9 cellular contexts compared by ENCODE assay signal in genomic region chr18:75455249-75456183, GRCh38. TPM values are rescaled to one million over a fixed set of nuclear protein-coding genes. Genes with fewer than 3 reads are reported as not detected.
DNase-seq lines count a peak whose midpoint lies in the region; ATAC-seq, FAIRE-seq and TF ChIP-seq lines count a peak whose summit lies in the region.
"Had no signal": no experiment of that assay in that cellular context is flagged by ENCODE, and none has a peak within 500 bp of the region (broad histone marks: within the 10 kb centered on the region; RNA-seq: fewer than 3 reads in every experiment).

No MANE protein-coding gene starts in this region.

- H3K36me3 Mint-ChIP-seq in activated naive CD4-positive, alpha-beta T cell treated with anti-CD3 and anti-CD28 coated beads for 36 hours (ENCODE audit: low read depth): peaks cover 2% of the 10 kb centered on the region
- H3K36me3 Mint-ChIP-seq in mesothelial cell of epicardium: peaks cover 25% of the 10 kb centered on the region

- dilution Hi-C loops in endothelial cell of umbilical vein (cut with MboI; ENCODE audit: extremely low pct_ligation_motif_present, low sequenced_read_pairs): no loop called here

- H3K27me3 ChIP-seq in endothelial cell of umbilical vein (ENCODE audit: control insufficient read depth in 2 of 2, insufficient read depth in 2 of 2, low read length in 2 of 2): peaks cover 1 to 4% of the 10 kb centered on the region in 2 experiments

- H4K20me1 ChIP-seq in endothelial cell of umbilical vein (replicated peaks; ENCODE audit: control insufficient read depth, extremely low read depth, insufficient read depth, low read length): no peaks in the 10 kb centered on the region

- TF ChIP-seq POLR2A in endothelial cell of umbilical vein (IDR thresholded peaks at IDR 0.05; ENCODE audit: low read depth, low read length): no peak

- POLR2A ChIA-PET in endothelial cell of umbilical vein (lab: Charles Lee): no interaction called here

- peaks cover 6% of the 10 kb centered on the region for H3K4me1 Mint-ChIP-seq in activated naive CD4-positive, alpha-beta T cell treated with anti-CD3 and anti-CD28 coated beads for 36 hours (ENCODE audit: low read depth)
- H3K4me1 Mint-ChIP-seq in mesothelial cell of epicardium: peaks cover 33% of the 10 kb centered on the region

- peak overlapping the region; percentile 62 for H3K4me3 Mint-ChIP-seq in activated naive CD4-positive, alpha-beta T cell treated with anti-CD3 and anti-CD28 coated beads for 36 hours
- H3K4me3 Mint-ChIP-seq in mesothelial cell of epicardium: peak overlapping the region; percentile 64

- FAIRE-seq in endothelial cell of umbilical vein (lab: Jason Lieb, UNC): peak; percentile 47

- no TSS peak for BruUV-seq in endothelial cell of umbilical vein (replicated peaks; lab: Mats Ljungman, UMichigan)

- no peak for ATAC-seq in GM18907 (IDR thresholded peaks at IDR 0.05; ENCODE audit: unreplicated experiment)
- no peak for ATAC-seq in GM19328 (IDR thresholded peaks at IDR 0.05; ENCODE audit: unreplicated experiment)

- H3K4me2 ChIP-seq in endothelial cell of umbilical vein (ENCODE audit: insufficient read depth, low read length): peak overlapping the region; percentile 85

- H3K9me3 Mint-ChIP-seq in activated naive CD4-positive, alpha-beta T cell treated with anti-CD3 and anti-CD28 coated beads for 36 hours: peaks cover 8% of the 10 kb centered on the region
- peaks cover 24% of the 10 kb centered on the region for H3K9me3 Mint-ChIP-seq in mesothelial cell of epicardium

- no peak overlapping the region for H3K27ac ChIP-seq in endothelial cell of umbilical vein (ENCODE audit: insufficient read depth, low read depth, low read length)
- peak overlapping the region; percentile 83 for H3K27ac ChIP-seq in urinary bladder (ENCODE audit: low read depth)

- peaks cover 26% of the 10 kb centered on the region for H3K27me3 Mint-ChIP-seq in activated naive CD4-positive, alpha-beta T cell treated with anti-CD3 and anti-CD28 coated beads for 36 hours (ENCODE audit: low read depth)
- no peaks in the 10 kb centered on the region for H3K27me3 Mint-ChIP-seq in mesothelial cell of epicardium (ENCODE audit: low read depth)

- no peak for DNase-seq in activated naive CD4-positive, alpha-beta T cell treated with anti-CD3 and anti-CD28 coated beads for 36 hours
- DNase-seq in activated naive CD4-positive, alpha-beta T cell (lab: John Stamatoyannopoulos, UW): no peak
- DNase-seq in endothelial cell of umbilical vein (ENCODE audit: low read depth, low spot score) (peak; percentile 6), mesothelial cell of epicardium (ENCODE audit: low spot score in 2 of 2, unreplicated experiment in 2 of 2) (peak; percentile 37 to 63), HuH-7.5 (ENCODE audit: low spot score) (no peak)
- DNase-seq: naive B cell had no signal

- H3K9ac ChIP-seq in endothelial cell of umbilical vein (replicated peaks; ENCODE audit: extremely low read depth, insufficient read depth, low read length): no peak overlapping the region

- 6% methylated on average over 84 of the region's 84 CpGs for WGBS in urinary bladder

- H3K36me3 ChIP-seq in endothelial cell of umbilical vein (ENCODE audit: control insufficient read depth in 2 of 2, extremely low read depth in 1 of 2, insufficient read depth in 2 of 2, low read length in 2 of 2): no peaks in the 10 kb centered on the region
- no peaks in the 10 kb centered on the region for H3K36me3 ChIP-seq in urinary bladder (ENCODE audit: insufficient read depth)

- CTCF ChIA-PET in activated naive CD4-positive, alpha-beta T cell treated with anti-CD3 and anti-CD28 coated beads for 36 hours (lab: Charles Lee): no interaction called here
- CTCF ChIA-PET in endothelial cell of umbilical vein (lab: Charles Lee): no interaction called here

- H3K4me1 ChIP-seq in endothelial cell of umbilical vein (ENCODE audit: control insufficient read depth, extremely low read depth, insufficient read depth, low read length): peaks cover 3% of the 10 kb centered on the region
- peaks cover 2% of the 10 kb centered on the region for H3K4me1 ChIP-seq in urinary bladder (ENCODE audit: insufficient read depth)

- peak overlapping the region; percentile 13 to 56 (median 25) for H3K4me3 ChIP-seq in endothelial cell of umbilical vein (replicated peaks in 1 of 3; ENCODE audit: insufficient read depth in 1 of 3, low read depth in 1 of 3, low read length in 3 of 3)
- H3K4me3 ChIP-seq in urinary bladder (ENCODE audit: low read depth, low read length): peak overlapping the region; percentile 60

- no peaks in the 10 kb centered on the region for H3K9me1 ChIP-seq in endothelial cell of umbilical vein (replicated peaks; ENCODE audit: control insufficient read depth, extremely low read depth, insufficient read depth, low read length)

- peak overlapping the region; percentile 62 for H2AFZ ChIP-seq in endothelial cell of umbilical vein (ENCODE audit: low read depth, low read length)

- intact Hi-C loops in activated naive CD4-positive, alpha-beta T cell treated with anti-CD3 and anti-CD28 coated beads for 36 hours (cut with micrococcal nuclease): no loop called here
- intact Hi-C loops in endothelial cell of umbilical vein (cut with micrococcal nuclease): loop anchor here (5.0 kb wide), 1 partner anchor 248 kb away; the partner anchor contains the start of gene PTGR3

- no peak overlapping the region for H3K27ac Mint-ChIP-seq in activated naive CD4-positive, alpha-beta T cell treated with anti-CD3 and anti-CD28 coated beads for 36 hours
- peak overlapping the region; percentile 99 for H3K27ac Mint-ChIP-seq in mesothelial cell of epicardium
- H3K27ac Mint-ChIP-seq: naive B cell had no signal

- no peak for TF ChIP-seq CTCF in endothelial cell of umbilical vein (IDR thresholded peaks at IDR 0.05; ENCODE audit: extremely low read depth in 1 of 2, insufficient read depth in 1 of 2, low read depth in 1 of 2, low read length in 2 of 2)
- no peak for TF ChIP-seq CTCF in mesothelial cell of epicardium (IDR thresholded peaks at IDR 0.05; ENCODE audit: unreplicated experiment)

- no peaks in the 10 kb centered on the region for H3K9me3 ChIP-seq in endothelial cell of umbilical vein (replicated peaks; ENCODE audit: control insufficient read depth, insufficient read depth, low read length)

- no peaks in the 10 kb centered on the region for H3K79me2 ChIP-seq in endothelial cell of umbilical vein (ENCODE audit: control insufficient read depth, insufficient read depth, low read length)

TF ChIP-seq in endothelial cell of umbilical vein, 7 proteins besides CTCF, POLR2A, EP300 and RAD21:
- TF ChIP-seq POLR2AphosphoS5 (IDR thresholded peaks at IDR 0.05; ENCODE audit: insufficient read depth, low read depth, low read length) (no peak), GATA2 (IDR thresholded peaks at IDR 0.05; ENCODE audit: insufficient read depth, insufficient read length, low read depth, low read length) (no peak), JUN (IDR thresholded peaks at IDR 0.05; ENCODE audit: borderline replicate concordance, insufficient read depth, insufficient read length, low read depth) (no peak), MYC (IDR thresholded peaks at IDR 0.05; ENCODE audit: low read depth, low read length) (no peak), EZH2 (IDR thresholded peaks at IDR 0.05; ENCODE audit: borderline replicate concordance, low read depth, low read length, severe bottlenecking) (no peak), FOS (IDR thresholded peaks at IDR 0.05; ENCODE audit: borderline replicate concordance, insufficient read depth, low read length) (no peak), MAX (IDR thresholded peaks at IDR 0.05; ENCODE audit: insufficient read depth, insufficient read length) (no peak)

RNA-seq across cellular contexts. Expression of gene SMIM21, which starts 28.0 kb away (rescaled TPM):
- total RNA-seq in activated naive CD4-positive, alpha-beta T cell treated with anti-CD3 and anti-CD28 coated beads for 36 hours: not detected
- total RNA-seq in endothelial cell of umbilical vein (not detected in 2 replicates), mesothelial cell of epicardium (not detected in 3 replicates), urinary bladder (not detected)
- polyA plus RNA-seq in endothelial cell of umbilical vein (not detected in 2 replicates), urinary bladder (not detected)
- polyA plus RNA-seq in endothelial cell of umbilical vein (2011; cell fraction: cytosol; rRNA removed): not detected in 2 replicates
- not detected in 2 replicates for polyA plus RNA-seq in endothelial cell of umbilical vein (2011; cell fraction: nucleus; rRNA removed)
- not detected in 2 replicates for polyA plus RNA-seq in endothelial cell of umbilical vein (2012)
- polyA minus RNA-seq in endothelial cell of umbilical vein: not detected in 2 replicates
- polyA minus RNA-seq in endothelial cell of umbilical vein (2011; cell fraction: cytosol; rRNA and poly(A)+ RNA removed): not detected
- not detected in 2 replicates for polyA minus RNA-seq in endothelial cell of umbilical vein (2011; cell fraction: nucleus; rRNA and poly(A)+ RNA removed)

Comparison
In these comparisons a context has a peak if more than half of its experiments do, and no peak if none do; other contexts are left out.
1. DNase-seq: peak in endothelial cell of umbilical vein (single experiment) and mesothelial cell of epicardium (2 of 2); none in activated naive CD4-positive, alpha-beta T cell treated with anti-CD3 and anti-CD28 coated beads for 36 hours (single experiment), activated naive CD4-positive, alpha-beta T cell (0 of 4) and HuH-7.5 (single experiment).